Comparison of ENCODE assay signal across 8 cellular contexts in genomic region chr7:107563761-107564552, GRCh38. TPM values are rescaled to one million over a fixed set of nuclear protein-coding genes. Genes with fewer than 3 reads are reported as not detected.
A peak's percentile ranks its signal among the peaks of the same experiment; 100 is the strongest.
DNase-seq lines count a peak whose midpoint lies in the region; ATAC-seq, FAIRE-seq and TF ChIP-seq lines count a peak whose summit lies in the region.

COG5 (minus strand) TSS chr7:107563920; CDS start chr7:107563896, 24 bp downstream.
DUS4L (plus strand) TSS chr7:107563971; CDS start chr7:107567071, 3,100 bp downstream.

- H3K36me3 Mint-ChIP-seq in T-helper 1 cell treated with Interleukin-12 subunit alpha and Interleukin-12 subunit beta and Interleukin-4 antibody, amounts not matched to agents 30 μg/mL and 1 μg/mL, for 36 hours (ENCODE audit: low read depth), result peaks cover 9% of the 10 kb centered on the region

- H3K4me3 ChIP-seq in prostate gland, result peak within 1 kb of the TSS; percentile 90 to 96

- peak; percentile 96 for ATAC-seq in HG02623 (IDR thresholded peaks at IDR 0.05; ENCODE audit: unreplicated experiment)
- ATAC-seq in left cardiac atrium, result peak; percentile 97

- peak in 1 of 4 experiments; percentile 14 for TF ChIP-seq CTCF in prostate gland (IDR thresholded peaks at IDR 0.05)

- peaks cover 50% of the 10 kb centered on the region for H3K4me1 Mint-ChIP-seq in T-helper 1 cell treated with Interleukin-12 subunit alpha and Interleukin-12 subunit beta and Interleukin-4 antibody, amounts not matched to agents 30 μg/mL and 1 μg/mL, for 36 hours (ENCODE audit: low read depth)

- FAIRE-seq in GM12892 (lab: Jason Lieb, UNC), result peak; percentile 90

- DNase-seq in GM12892 (ENCODE audit: insufficient read length), result peak; percentile 70
- peak; percentile 79 for DNase-seq in NCI-H1092 treated with DMSO at 0.1 percent for 48 hours (lab: John Stamatoyannopoulos, UW)
- DNase-seq in amniotic epithelial cell (ENCODE audit: low read depth), result peak; percentile 67
- peak; percentile 84 for DNase-seq in left cardiac atrium
- DNase-seq in prostate gland (ENCODE audit: low spot score), result peak; percentile 84
- DNase-seq in ureter (ENCODE audit: low spot score), result peak; percentile 85

- no peaks in the 10 kb centered on the region for H3K36me3 ChIP-seq in prostate gland

- under 1% methylated on average over 26 of the region's 55 CpGs for WGBS in prostate gland

- no peaks in the 10 kb centered on the region for H3K27me3 Mint-ChIP-seq in T-helper 1 cell treated with Interleukin-12 subunit alpha and Interleukin-12 subunit beta and Interleukin-4 antibody, amounts not matched to agents 30 μg/mL and 1 μg/mL, for 36 hours (ENCODE audit: low read depth)

- no peaks in the 10 kb centered on the region for H3K9me3 Mint-ChIP-seq in T-helper 1 cell treated with Interleukin-12 subunit alpha and Interleukin-12 subunit beta and Interleukin-4 antibody, amounts not matched to agents 30 μg/mL and 1 μg/mL, for 36 hours

- intact Hi-C loops in left cardiac atrium (cut with DNase I), result loop anchor here in 1 of 2 donors (5.0 to 10.0 kb wide), 2 partner anchors 82 to 359 kb away; no protein-coding TSS in a partner anchor
- intact Hi-C loops in prostate gland (cut with DNase I), result loop anchor here (10.0 kb wide), 1 partner anchor 311 kb away; no protein-coding TSS in a partner anchor

- peak within 1 kb of the TSS; percentile 93 for H3K27ac Mint-ChIP-seq in T-helper 1 cell treated with Interleukin-12 subunit alpha and Interleukin-12 subunit beta and Interleukin-4 antibody, amounts not matched to agents 30 μg/mL and 1 μg/mL, for 36 hours

- no peaks in the 10 kb centered on the region for H3K9me3 ChIP-seq in prostate gland

- no peaks in the 10 kb centered on the region for H3K27me3 ChIP-seq in prostate gland (replicated peaks; ENCODE audit: insufficient read depth)

- TF ChIP-seq POLR2A in GM12892 (IDR thresholded peaks at IDR 0.05; ENCODE audit: low read depth, low read length) (peak; percentile 90), prostate gland (IDR thresholded peaks at IDR 0.05) (peak; percentile 72)

- peak within 1 kb of the TSS; percentile 96 for H3K27ac ChIP-seq in prostate gland

- peak within 1 kb of the TSS; percentile 83 for H3K4me3 Mint-ChIP-seq in T-helper 1 cell treated with Interleukin-12 subunit alpha and Interleukin-12 subunit beta and Interleukin-4 antibody, amounts not matched to agents 30 μg/mL and 1 μg/mL, for 36 hours

- peaks cover 7% of the 10 kb centered on the region for H3K4me1 ChIP-seq in prostate gland (replicated peaks)

RNA-seq across cellular contexts. Expression of gene COG5, which starts in this region (rescaled TPM):
- 23.5 TPM for polyA plus RNA-seq in GM12892 (2012; ENCODE audit: missing spikeins)
- total RNA-seq in left cardiac atrium, result 10 to 100 TPM; 42.8 to 57.8 TPM
- total RNA-seq in prostate gland, result 10 to 100 TPM; 35.1 to 86.4 TPM
- total RNA-seq in ureter, result 63.4 TPM

RNA-seq across cellular contexts. Expression of gene DUS4L, which starts in this region (rescaled TPM):
- polyA plus RNA-seq in GM12892 (2012; ENCODE audit: missing spikeins), result 11.2 TPM
- total RNA-seq in left cardiac atrium (1 to 10 TPM; 6.1 to 6.4 TPM), prostate gland (10 to 100 TPM in 1 of 2 donors, 1 to 10 TPM in 1; 9.7 to 15.3 TPM), ureter (14.8 TPM)

Comparison
In these comparisons a context has a peak if more than half of its experiments do, and no peak if none do; other contexts are left out.
1. Peak in every context shown above with its lines: DNase-seq, ATAC-seq, H3K4me3 ChIP-seq and H3K27ac ChIP-seq.